Comparison of ENCODE assay signal across 1 cellular context in genomic region chr22:43110444-43110926, GRCh38.
TF ChIP-seq lines count a peak whose summit lies in the region.

Gene BIK (plus strand): TSS chr22:43110750. CDS start chr22:43124023, 13,273 bp downstream.

TF ChIP-seq in K562, 482 proteins besides CTCF, POLR2A, EP300 and RAD21 (continued from another document):
- TF ChIP-seq USF1 (CRISPR knock-in tag; IDR thresholded peaks at IDR 0.05) (no peak), GATA2 (CRISPR knock-in tag; IDR thresholded peaks at IDR 0.05) (no peak), ZNF699 (CRISPR knock-in tag; IDR thresholded peaks at IDR 0.05; ENCODE audit: insufficient replicate concordance) (no peak), E2F3 (CRISPR knock-in tag; IDR thresholded peaks at IDR 0.05) (no peak), SMARCE1 (IDR thresholded peaks at IDR 0.05) (no peak), THRAP3 (IDR thresholded peaks at IDR 0.05; ENCODE audit: borderline replicate concordance) (no peak), ZNF395 (CRISPR knock-in tag; IDR thresholded peaks at IDR 0.05) (no peak), E4F1 (CRISPR knock-in tag; IDR thresholded peaks at IDR 0.05; ENCODE audit: borderline replicate concordance) (no peak), DDX20 (tag; IDR thresholded peaks at IDR 0.05; ENCODE audit: low read depth) (no peak), ZNF408 (CRISPR knock-in tag; IDR thresholded peaks at IDR 0.05; ENCODE audit: low read depth) (no peak), TFAM (CRISPR knock-in tag; conservative IDR thresholded peaks at IDR 0.05) (no peak), SAP30 (IDR thresholded peaks at IDR 0.05; ENCODE audit: borderline replicate concordance, insufficient read depth, low read depth, low read length, poor library complexity, severe bottlenecking) (no peak), PBX2 (CRISPR knock-in tag; IDR thresholded peaks at IDR 0.05; ENCODE audit: low read depth) (no peak), PBX2 (tag; conservative IDR thresholded peaks at IDR 0.05; ENCODE audit: low read depth) (no peak)
